ENCODE assay signal across 1 cellular context in genomic region chr1:228394571-228395394, GRCh38.
TF ChIP-seq lines count a peak whose summit lies in the region.

No MANE protein-coding gene starts in this region.

TF ChIP-seq in GM12878, 131 proteins besides CTCF, POLR2A, EP300 and RAD21:
- TF ChIP-seq HDGF (IDR thresholded peaks at IDR 0.05) (no peak), RBBP5 (conservative IDR thresholded peaks at IDR 0.05) (no peak), SMAD5 (IDR thresholded peaks at IDR 0.05; ENCODE audit: low read depth) (no peak), MTA3 (IDR thresholded peaks at IDR 0.05; ENCODE audit: borderline replicate concordance, low read length) (no peak), PML (IDR thresholded peaks at IDR 0.05; ENCODE audit: low read length) (no peak), NBN (IDR thresholded peaks at IDR 0.05) (no peak), MXI1 (IDR thresholded peaks at IDR 0.05; ENCODE audit: low read depth, low read length) (no peak), ZNF24 (IDR thresholded peaks at IDR 0.05) (no peak), KLF5 (IDR thresholded peaks at IDR 0.05; ENCODE audit: partially characterized antibody) (no peak), PAX5 (IDR thresholded peaks at IDR 0.05; ENCODE audit: borderline replicate concordance, low read depth, low read length) (no peak), SPI1 (IDR thresholded peaks at IDR 0.05; ENCODE audit: borderline replicate concordance, insufficient read depth, low read depth, low read length) (no peak), SIN3A (IDR thresholded peaks at IDR 0.05; ENCODE audit: low read depth, low read length) (no peak), MTA2 (IDR thresholded peaks at IDR 0.05; ENCODE audit: low read depth) (no peak)
